8 cellular contexts compared by ENCODE assay signal in genomic region chr3:5186854-5187151, GRCh38. TPM values are rescaled to one million over a fixed set of nuclear protein-coding genes. Genes with fewer than 3 reads are reported as not detected.
DNase-seq lines count a peak whose midpoint lies in the region; ATAC-seq lines count a peak whose summit lies in the region.

No MANE protein-coding gene starts in this region.

- peaks cover 19 to 38% (median 28%) of the 10 kb centered on the region in 4 donors for H3K4me1 Mint-ChIP-seq in CD4-positive, CD25-positive, alpha-beta regulatory T cell

- peaks cover 5% of the 10 kb centered on the region for H3K36me3 Mint-ChIP-seq in CD4-positive, CD25-positive, alpha-beta regulatory T cell

- peak overlapping the region; percentile 94 for H3K27ac ChIP-seq in CD4-positive, CD25-positive, alpha-beta regulatory T cell (ENCODE audit: insufficient read depth, low read length, poor library complexity, severe bottlenecking)
- H3K27ac ChIP-seq in KOPT-K1 (ENCODE audit: low read depth, low read length, poor library complexity, severe bottlenecking) (peak overlapping the region; percentile 83), muscle layer of duodenum (ENCODE audit: low read length) (peak overlapping the region; percentile 90)

- H3K36me3 ChIP-seq in CD4-positive, CD25-positive, alpha-beta regulatory T cell (ENCODE audit: control insufficient read depth, insufficient read depth, low read length): no peaks in the 10 kb centered on the region
- peaks cover 3% of the 10 kb centered on the region; the same call in 1 of the 2 replicates for H3K36me3 ChIP-seq in KOPT-K1 (ENCODE audit: insufficient read depth, low read length)
- H3K36me3 ChIP-seq in muscle layer of duodenum (ENCODE audit: control insufficient read depth in 1 of 2, insufficient read depth in 2 of 2, low read length in 2 of 2): peaks cover 4 to 7% of the 10 kb centered on the region in 2 donors

- H3K27me3 ChIP-seq in CD4-positive, CD25-positive, alpha-beta regulatory T cell (ENCODE audit: control insufficient read depth, insufficient read depth, low read length): no peaks in the 10 kb centered on the region
- H3K27me3 ChIP-seq in muscle layer of duodenum (ENCODE audit: low read depth, low read length): no peaks in the 10 kb centered on the region

- DNase-seq in CD4-positive, CD25-positive, alpha-beta regulatory T cell: no peak
- DNase-seq in cerebellar cortex (ENCODE audit: low spot score) (peak; percentile 27), mesenteric fat pad (ENCODE audit: low spot score) (no peak), OCI-M1 (lab: John Stamatoyannopoulos, UW) (no peak), SKM-1 (lab: John Stamatoyannopoulos, UW; ENCODE audit: unreplicated experiment) (no peak)

- peak overlapping the region; percentile 93 for H3K4me3 ChIP-seq in CD4-positive, CD25-positive, alpha-beta regulatory T cell (ENCODE audit: low read depth, low read length)
- peak overlapping the region; percentile 94 to 95 for H3K4me3 ChIP-seq in muscle layer of duodenum (ENCODE audit: low read depth in 1 of 2, low read length in 2 of 2)

- ATAC-seq in CD4-positive, CD25-positive, alpha-beta regulatory T cell (ENCODE audit: low read depth in 2 of 2): no peak
- no peak for ATAC-seq in HG03565 (IDR thresholded peaks at IDR 0.05; ENCODE audit: unreplicated experiment)

- peaks cover 32% of the 10 kb centered on the region for H3K4me1 ChIP-seq in CD4-positive, CD25-positive, alpha-beta regulatory T cell (ENCODE audit: control insufficient read depth, insufficient read depth, low read length, poor library complexity, severe bottlenecking)
- peaks cover 4 to 15% of the 10 kb centered on the region in 2 donors for H3K4me1 ChIP-seq in muscle layer of duodenum (ENCODE audit: control insufficient read depth in 1 of 2, insufficient read depth in 2 of 2, low read length in 2 of 2)

- H3K27ac Mint-ChIP-seq in CD4-positive, CD25-positive, alpha-beta regulatory T cell: peak overlapping the region; percentile 85 to 93 (median 92)

- peaks cover 0 to 1% (median 0%) of the 10 kb centered on the region in 7 donors for H3K9me3 Mint-ChIP-seq in CD4-positive, CD25-positive, alpha-beta regulatory T cell

- H3K4me3 Mint-ChIP-seq in CD4-positive, CD25-positive, alpha-beta regulatory T cell: peak overlapping the region; percentile 89 to 95 (median 93)

- no peaks in the 10 kb centered on the region for H3K9me3 ChIP-seq in CD4-positive, CD25-positive, alpha-beta regulatory T cell (ENCODE audit: control insufficient read depth in 2 of 2, low read length in 2 of 2)
- no peaks in the 10 kb centered on the region for H3K9me3 ChIP-seq in KOPT-K1 (ENCODE audit: insufficient read depth, low read length, poor library complexity, severe bottlenecking)
- no peaks in the 10 kb centered on the region for H3K9me3 ChIP-seq in muscle layer of duodenum (ENCODE audit: control insufficient read depth in 1 of 2, low read length in 2 of 2)

- peaks cover 6% of the 10 kb centered on the region for H3K27me3 Mint-ChIP-seq in CD4-positive, CD25-positive, alpha-beta regulatory T cell

RNA-seq across cellular contexts. Expression of gene EDEM1, which starts 0.7 kb away (rescaled TPM):
- 99.3 TPM for total RNA-seq in CD4-positive, CD25-positive, alpha-beta regulatory T cell
- 10 to 100 TPM; 51.1 to 56.8 (median 54.5) TPM for polyA plus RNA-seq in CD4-positive, CD25-positive, alpha-beta regulatory T cell
- 47.8 TPM for total RNA-seq in mesenteric fat pad
